In the genomic region with DNA sequence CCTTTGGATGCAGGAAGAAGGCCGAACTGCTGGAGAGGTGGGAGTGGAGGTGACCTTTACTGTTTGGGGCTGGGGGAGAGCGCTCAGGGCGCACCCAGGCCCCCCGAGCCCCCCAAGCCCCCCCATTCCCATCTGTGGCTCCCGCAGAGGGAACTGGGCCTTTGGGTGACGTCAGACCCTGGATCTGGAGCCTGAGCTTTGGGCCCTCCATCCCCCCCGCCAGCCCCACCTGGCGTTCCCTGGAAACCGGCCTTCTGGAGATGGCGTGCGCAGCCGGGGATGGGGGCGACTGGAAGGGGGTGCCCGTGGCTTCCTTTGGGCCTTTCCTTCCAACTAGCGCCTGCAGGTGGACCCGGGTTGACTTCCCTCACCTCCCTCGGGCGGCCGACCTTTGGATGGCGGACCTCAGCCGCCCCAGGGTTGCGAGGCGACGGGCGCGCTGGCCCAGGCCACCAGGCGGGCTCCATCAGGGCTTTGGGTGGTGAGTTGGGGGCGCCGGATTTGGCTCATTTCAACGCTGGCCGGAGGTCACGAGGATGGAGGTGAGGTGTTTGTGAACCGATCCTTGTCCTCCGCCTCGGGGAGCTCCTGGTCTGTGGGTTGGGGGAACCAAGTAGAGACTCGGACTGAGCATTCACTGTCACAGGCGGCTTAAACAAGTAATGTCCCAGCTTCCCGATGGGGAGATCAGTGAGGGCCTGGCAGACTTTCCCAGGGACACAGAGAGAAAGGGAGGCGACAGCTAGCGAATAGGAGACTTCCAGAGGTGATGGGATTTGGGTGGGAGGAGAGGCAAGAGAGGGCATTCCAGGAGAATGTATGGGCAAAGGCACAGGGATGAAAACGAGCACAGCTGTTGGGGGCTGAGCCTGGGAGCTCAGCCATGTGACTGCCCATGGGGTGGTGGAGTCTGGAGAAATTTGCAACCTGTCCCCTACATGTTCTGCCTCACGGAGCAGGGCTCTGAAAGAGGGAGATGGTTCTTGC, we compare ENCODE assay signal across 8 cellular contexts. TPM values are rescaled to one million over a fixed set of nuclear protein-coding genes. Genes with fewer than 3 reads are reported as not detected.
DNase-seq lines count a peak whose midpoint lies in the region; ATAC-seq and TF ChIP-seq lines count a peak whose summit lies in the region.

No MANE protein-coding gene starts in this region.

- ATAC-seq in Panc1 (0 out of 2 replicates have a peak, but pooled peaks have one; percentile 8), HG03520 (IDR thresholded peaks at IDR 0.05; ENCODE audit: unreplicated experiment) (no peak)
- no peak for ATAC-seq in natural killer cell treated with Interleukin-12 subunit alpha and Interleukin-12 subunit beta and Interleukin-15 and Interleukin-18, amount 100 ng/mL, for 72 hours

- H3K36me3 ChIP-seq in Panc1 (ENCODE audit: control insufficient read depth, insufficient read depth, low read length) (no peaks in the 10 kb centered on the region), endocrine pancreas (ENCODE audit: control insufficient read depth, insufficient read depth, low read length) (no peaks in the 10 kb centered on the region)

- H3K9me3 Mint-ChIP-seq in activated T-cell treated with anti-CD3 and anti-CD28 coated beads, Interleukin-2, amount 50 U/mL, for 24 hours, result no peaks in the 10 kb centered on the region
- peaks cover 5% of the 10 kb centered on the region for H3K9me3 Mint-ChIP-seq in natural killer cell treated with Interleukin-12 subunit alpha and Interleukin-12 subunit beta and Interleukin-15 and Interleukin-18, amount 100 ng/mL, for 72 hours

- in situ Hi-C loops in Panc1 (cut with HindIII; ENCODE audit: low pct_unique_long_range_greater_than_20kb, low sequenced_read_pairs), result no loop called here

- no peaks in the 10 kb centered on the region for H3K36me3 Mint-ChIP-seq in activated T-cell treated with anti-CD3 and anti-CD28 coated beads, Interleukin-2, amount 50 U/mL, for 24 hours (ENCODE audit: low read depth)
- no peaks in the 10 kb centered on the region for H3K36me3 Mint-ChIP-seq in natural killer cell treated with Interleukin-12 subunit alpha and Interleukin-12 subunit beta and Interleukin-15 and Interleukin-18, amount 100 ng/mL, for 72 hours

- H3K4me1 ChIP-seq in Panc1 (ENCODE audit: control insufficient read depth, insufficient read depth, low read length) (peaks cover 3% of the 10 kb centered on the region; the same call in 1 of the 2 replicates), endocrine pancreas (ENCODE audit: control insufficient read depth, insufficient read depth, low read length) (peaks cover 5% of the 10 kb centered on the region)

- no peaks in the 10 kb centered on the region for H3K9me3 ChIP-seq in Panc1 (ENCODE audit: control insufficient read depth, insufficient read depth, low read depth, low read length)
- no peaks in the 10 kb centered on the region for H3K9me3 ChIP-seq in endocrine pancreas (ENCODE audit: control insufficient read depth, low read length)

- DNase-seq in activated T-cell treated with anti-CD3 and anti-CD28 coated beads, Interleukin-2, amount 50 U/mL, for 24 hours, result no peak
- no peak for DNase-seq in activated T-cell treated with anti-CD3 and anti-CD28 coated beads, Interleukin-2, amount 50 U/mL, for 1 hour
- no peak for DNase-seq in Panc1 (ENCODE audit: low read depth, low spot score)
- DNase-seq in natural killer cell treated with Interleukin-12 subunit alpha and Interleukin-12 subunit beta and Interleukin-15 and Interleukin-18, amount 100 ng/mL, for 72 hours (ENCODE audit: low spot score), result no peak
- no peak for DNase-seq in LoVo (ENCODE audit: low spot score)
- DNase-seq in cortex of kidney (lab: John Stamatoyannopoulos, UW), result no peak

- H3K9ac ChIP-seq in endocrine pancreas (ENCODE audit: control insufficient read depth, insufficient read depth, low read length), result peak overlapping the region; percentile 100

- H3K27ac Mint-ChIP-seq in activated T-cell treated with anti-CD3 and anti-CD28 coated beads, Interleukin-2, amount 50 U/mL, for 24 hours, result no peak overlapping the region
- H3K27ac Mint-ChIP-seq in natural killer cell treated with Interleukin-12 subunit alpha and Interleukin-12 subunit beta and Interleukin-15 and Interleukin-18, amount 100 ng/mL, for 72 hours, result no peak overlapping the region

- no peak overlapping the region for H3K27ac ChIP-seq in Panc1 (ENCODE audit: low read length)

- no TSS peak for BruUV-seq in Panc1 (replicated peaks; lab: Mats Ljungman, UMichigan)

- H3K4me3 Mint-ChIP-seq in activated T-cell treated with anti-CD3 and anti-CD28 coated beads, Interleukin-2, amount 50 U/mL, for 24 hours, result peak overlapping the region; percentile 64
- H3K4me3 Mint-ChIP-seq in natural killer cell treated with Interleukin-12 subunit alpha and Interleukin-12 subunit beta and Interleukin-15 and Interleukin-18, amount 100 ng/mL, for 72 hours, result peak overlapping the region; percentile 70

- no peak for TF ChIP-seq CTCF in Panc1 (IDR thresholded peaks at IDR 0.05)

- H3K27me3 ChIP-seq in Panc1 (ENCODE audit: control insufficient read depth, insufficient read depth, low read length), result peaks cover 5% of the 10 kb centered on the region; the same call in 1 of the 2 replicates
- no peaks in the 10 kb centered on the region for H3K27me3 ChIP-seq in endocrine pancreas (ENCODE audit: control insufficient read depth, insufficient read depth, low read length)

- intact Hi-C loops in Panc1 (cut with micrococcal nuclease; ENCODE audit: unreplicated experiment), result no loop called here

- CTCF ChIA-PET in Panc1 (lab: Charles Lee), result no interaction called here

- H3K4me1 Mint-ChIP-seq in activated T-cell treated with anti-CD3 and anti-CD28 coated beads, Interleukin-2, amount 50 U/mL, for 24 hours (ENCODE audit: low read depth), result peaks cover 10% of the 10 kb centered on the region
- H3K4me1 Mint-ChIP-seq in natural killer cell treated with Interleukin-12 subunit alpha and Interleukin-12 subunit beta and Interleukin-15 and Interleukin-18, amount 100 ng/mL, for 72 hours (ENCODE audit: low read depth in 2 of 2), result peaks cover 10 to 13% of the 10 kb centered on the region in 2 donors

- H3K4me3 ChIP-seq in Panc1 (ENCODE audit: low read depth in 2 of 2, low read length in 2 of 2) (peak overlapping the region; percentile 57 to 69), endocrine pancreas (ENCODE audit: control insufficient read depth, insufficient read depth, low read length) (peak overlapping the region; percentile 52)

- peaks cover 51% of the 10 kb centered on the region for H3K27me3 Mint-ChIP-seq in activated T-cell treated with anti-CD3 and anti-CD28 coated beads, Interleukin-2, amount 50 U/mL, for 24 hours
- peaks cover 28 to 32% of the 10 kb centered on the region in 2 donors for H3K27me3 Mint-ChIP-seq in natural killer cell treated with Interleukin-12 subunit alpha and Interleukin-12 subunit beta and Interleukin-15 and Interleukin-18, amount 100 ng/mL, for 72 hours

- POLR2A ChIA-PET in Panc1 (lab: Charles Lee), result interaction anchor here (0.5 kb wide), 1 partner anchor 218 kb away, joined by 4 read pairs; no protein-coding TSS in a partner anchor

RNA-seq across cellular contexts. Expression of gene SCAMP5, which starts 0.7 kb away (rescaled TPM):
- 11.2 TPM for total RNA-seq in Panc1 (2021; ENCODE audit: unreplicated experiment)
- 13.5 TPM for polyA plus RNA-seq in Panc1 (2012; ENCODE audit: insufficient read length)
- total RNA-seq in natural killer cell treated with Interleukin-12 subunit alpha and Interleukin-12 subunit beta and Interleukin-15 and Interleukin-18, amount 100 ng/mL, for 72 hours, result 1 to 10 TPM in 1 of 2 donors, under 1 TPM in 1; 0.40 to 2.7 TPM

RNA-seq across cellular contexts. Expression of gene PPCDC, which starts 27.3 kb away (rescaled TPM):
- total RNA-seq in Panc1 (2021; ENCODE audit: unreplicated experiment), result 26.1 TPM
- 21.9 TPM for polyA plus RNA-seq in Panc1 (2012; ENCODE audit: insufficient read length)
- total RNA-seq in natural killer cell treated with Interleukin-12 subunit alpha and Interleukin-12 subunit beta and Interleukin-15 and Interleukin-18, amount 100 ng/mL, for 72 hours, result 10 to 100 TPM; 27.0 to 42.0 TPM

RNA-seq across cellular contexts. Expression of gene RPP25, which starts 39.5 kb away (rescaled TPM):
- 40.1 TPM for total RNA-seq in Panc1 (2021; ENCODE audit: unreplicated experiment)
- 33.3 TPM for polyA plus RNA-seq in Panc1 (2012; ENCODE audit: insufficient read length)
- 1 to 10 TPM; 1.5 to 3.6 TPM for total RNA-seq in natural killer cell treated with Interleukin-12 subunit alpha and Interleukin-12 subunit beta and Interleukin-15 and Interleukin-18, amount 100 ng/mL, for 72 hours

RNA-seq across cellular contexts. Expression of gene COX5A, which starts 58.2 kb away (rescaled TPM):
- 353 TPM for total RNA-seq in Panc1 (2021; ENCODE audit: unreplicated experiment)
- 349 TPM for polyA plus RNA-seq in Panc1 (2012; ENCODE audit: insufficient read length)
- total RNA-seq in natural killer cell treated with Interleukin-12 subunit alpha and Interleukin-12 subunit beta and Interleukin-15 and Interleukin-18, amount 100 ng/mL, for 72 hours, result 100 to 1,000 TPM; 221 to 229 TPM
